In genomic region chr15:81161215-81161673, GRCh38 we compare ENCODE assay signal across 19 cellular contexts. TPM values are rescaled to one million over a fixed set of nuclear protein-coding genes. Genes with fewer than 3 reads are reported as not detected.
A peak's percentile ranks its signal among the peaks of the same experiment; 100 is the strongest.
DNase-seq lines count a peak whose midpoint lies in the region; ATAC-seq, FAIRE-seq and TF ChIP-seq lines count a peak whose summit lies in the region.
"Had no signal": no experiment of that assay in that cellular context is flagged by ENCODE, and none has a peak within 500 bp of the region (broad histone marks: within the 10 kb centered on the region; RNA-seq: fewer than 3 reads in every experiment).

No MANE protein-coding gene starts in this region.

- no peak for TF ChIP-seq CTCF in gastroesophageal sphincter (IDR thresholded peaks at IDR 0.05)

- peak overlapping the region in 3 of 4 donors; percentile 53 to 67 (median 67) for H3K27ac ChIP-seq in gastroesophageal sphincter
- H3K27ac ChIP-seq: A549 had no signal

- H3K36me3 ChIP-seq in gastroesophageal sphincter, result no peaks in the 10 kb centered on the region
- H3K36me3 ChIP-seq: adrenal gland had no signal

- POLR2A ChIA-PET in activated CD4-positive, alpha-beta T cell treated with anti-CD3 and anti-CD28 coated beads, Interleukin-2, amount 10 ng/mL, durations not matched to agents 7 days and 5 days (lab: Charles Lee), result no interaction called here

- TF ChIP-seq POLR2A in gastroesophageal sphincter (IDR thresholded peaks at IDR 0.05), result no peak

- H3K27me3 ChIP-seq in gastroesophageal sphincter, result peaks cover 3% of the 10 kb centered on the region

- no peak for TF ChIP-seq EP300 in gastroesophageal sphincter (IDR thresholded peaks at IDR 0.05)

- peaks cover 9% of the 10 kb centered on the region for H3K27me3 Mint-ChIP-seq in activated CD4-positive, alpha-beta T cell treated with anti-CD3 and anti-CD28 coated beads, Interleukin-2, amount 10 ng/mL, durations not matched to agents 7 days and 5 days
- peaks cover 5% of the 10 kb centered on the region for H3K27me3 Mint-ChIP-seq in stimulated activated naive CD8-positive, alpha-beta T cell treated with anti-CD3 and anti-CD28 coated beads, Interleukin-15, amount 100 ng/mL, for 72 hours

- no peak for DNase-seq in activated CD4-positive, alpha-beta T cell treated with anti-CD3 and anti-CD28 coated beads, Interleukin-2, amount 10 ng/mL, durations not matched to agents 7 days and 5 days
- no peak for DNase-seq in activated CD4-positive, alpha-beta T cell treated with anti-CD3 and anti-CD28 coated beads, Interleukin-2, amount 50 U/mL, for 4 hours
- DNase-seq in UCSD-AML1 (lab: John Stamatoyannopoulos, UW; ENCODE audit: unreplicated experiment), result peak; percentile 34
- peak in 1 of 2 donors; percentile 25 for DNase-seq in stimulated activated naive CD8-positive, alpha-beta T cell treated with anti-CD3 and anti-CD28 coated beads, Interleukin-15, amount 100 ng/mL, for 72 hours
- no peak for DNase-seq in urothelium cell line (ENCODE audit: low spot score)
- no peak for DNase-seq in NK-92 treated with Interleukin-12 subunit alpha and Interleukin-12 subunit beta, amount 100 ng/mL, for 24 hours (lab: John Stamatoyannopoulos, UW)
- no peak for DNase-seq in NCI-H524 treated with DMSO at 0.1 percent for 48 hours (lab: John Stamatoyannopoulos, UW)
- DNase-seq: activated CD8-positive, alpha-beta memory T cell treated with anti-CD3 and anti-CD28 coated beads, Interleukin-2, amount 50 U/mL, for 48 hours; cerebellar nuclear complex; GDM1; Karpas-422; mesendoderm; NCI-H1436 treated with DMSO at 0.1 percent for 48 hours; stimulated activated CD4-positive, alpha-beta T cell treated with anti-CD3 and anti-CD28 coated beads, Interleukin-4, amount 100 ng/mL, for 4 hours had no signal

- no peaks in the 10 kb centered on the region for H3K9me3 ChIP-seq in gastroesophageal sphincter
- H3K9me3 ChIP-seq: A549, adrenal gland had no signal

- WGBS in gastroesophageal sphincter (ENCODE audit: low coverage in 1 of 2), 2 donors, result 46 to 54% methylated on average over 3 to 4 of the region's 4 CpGs

- no peaks in the 10 kb centered on the region for H3K9me3 Mint-ChIP-seq in activated CD4-positive, alpha-beta T cell treated with anti-CD3 and anti-CD28 coated beads, Interleukin-2, amount 10 ng/mL, durations not matched to agents 7 days and 5 days
- no peaks in the 10 kb centered on the region for H3K9me3 Mint-ChIP-seq in stimulated activated naive CD8-positive, alpha-beta T cell treated with anti-CD3 and anti-CD28 coated beads, Interleukin-15, amount 100 ng/mL, for 72 hours

- H3K4me1 ChIP-seq in gastroesophageal sphincter, result peaks cover 0 to 23% (median 19%) of the 10 kb centered on the region in 3 donors
- H3K4me1 ChIP-seq: A549 had no signal

- H3K4me3 ChIP-seq in gastroesophageal sphincter, result no peak overlapping the region
- H3K4me3 ChIP-seq: A549, adrenal gland had no signal

- H3K36me3 Mint-ChIP-seq in activated CD4-positive, alpha-beta T cell treated with anti-CD3 and anti-CD28 coated beads, Interleukin-2, amount 10 ng/mL, durations not matched to agents 7 days and 5 days (ENCODE audit: low read depth), result no peaks in the 10 kb centered on the region

- no peak for FAIRE-seq in urothelium cell line (lab: Jason Lieb, UNC)
- FAIRE-seq: A549, islet of Langerhans had no signal

- H3K4me1 Mint-ChIP-seq in activated CD4-positive, alpha-beta T cell treated with anti-CD3 and anti-CD28 coated beads, Interleukin-2, amount 10 ng/mL, durations not matched to agents 7 days and 5 days, result peaks cover 33% of the 10 kb centered on the region
- peaks cover 29% of the 10 kb centered on the region for H3K4me1 Mint-ChIP-seq in stimulated activated naive CD8-positive, alpha-beta T cell treated with anti-CD3 and anti-CD28 coated beads, Interleukin-15, amount 100 ng/mL, for 72 hours

- no peak overlapping the region for H3K4me3 Mint-ChIP-seq in activated CD4-positive, alpha-beta T cell treated with anti-CD3 and anti-CD28 coated beads, Interleukin-2, amount 10 ng/mL, durations not matched to agents 7 days and 5 days
- H3K4me3 Mint-ChIP-seq in stimulated activated naive CD8-positive, alpha-beta T cell treated with anti-CD3 and anti-CD28 coated beads, Interleukin-15, amount 100 ng/mL, for 72 hours, result peak overlapping the region; percentile 12 to 30

- ATAC-seq in gastroesophageal sphincter, result no peak
- ATAC-seq in stimulated activated naive CD8-positive, alpha-beta T cell treated with anti-CD3 and anti-CD28 coated beads, Interleukin-15, amount 100 ng/mL, for 72 hours, result peak; percentile 78
- ATAC-seq: A549 had no signal

- CTCF ChIA-PET in activated CD4-positive, alpha-beta T cell treated with anti-CD3 and anti-CD28 coated beads, Interleukin-2, amount 10 ng/mL, durations not matched to agents 7 days and 5 days (lab: Charles Lee), result interaction anchor here (0.8 to 1.0 kb wide), 2 partner anchors 10 to 105 kb away, joined by 3 read pairs; no protein-coding TSS in a partner anchor

- peak overlapping the region; percentile 37 for H3K27ac Mint-ChIP-seq in activated CD4-positive, alpha-beta T cell treated with anti-CD3 and anti-CD28 coated beads, Interleukin-2, amount 10 ng/mL, durations not matched to agents 7 days and 5 days
- H3K27ac Mint-ChIP-seq in stimulated activated naive CD8-positive, alpha-beta T cell treated with anti-CD3 and anti-CD28 coated beads, Interleukin-15, amount 100 ng/mL, for 72 hours, result peak overlapping the region; percentile 17 to 82

RNA-seq across cellular contexts. Expression of gene CFAP161, which starts 27.2 kb away (rescaled TPM):
- not detected for total RNA-seq in activated CD4-positive, alpha-beta T cell treated with anti-CD3 and anti-CD28 coated beads, Interleukin-2, amount 10 ng/mL, durations not matched to agents 7 days and 5 days
- under 1 TPM in 2 of 4 donors, not detected in 2; 0.40 to 0.57 TPM for total RNA-seq in gastroesophageal sphincter
- total RNA-seq: sciatic nerve had no signal

RNA-seq across cellular contexts. Expression of gene IL16, which starts 35.4 kb away (rescaled TPM):
- 100 to 1,000 TPM; 239 to 242 TPM for total RNA-seq in activated CD4-positive, alpha-beta T cell treated with anti-CD3 and anti-CD28 coated beads, Interleukin-2, amount 10 ng/mL, durations not matched to agents 7 days and 5 days
- total RNA-seq in gastroesophageal sphincter, result 10 to 100 TPM; 15.0 to 35.2 (median 23.6) TPM

Comparison
In these comparisons a context has a peak if more than half of its experiments do, and no peak if none do; other contexts are left out.
1. RNA of gene IL16, which starts 35.4 kb away (total RNA-seq): 239 to 242 TPM in activated CD4-positive, alpha-beta T cell treated with anti-CD3 and anti-CD28 coated beads, Interleukin-2, amount 10 ng/mL, durations not matched to agents 7 days and 5 days; 15.0 to 35.2 TPM in gastroesophageal sphincter; every median in the first group is over 4 times any median in the second.